Comparison of ENCODE assay signal across 8 cellular contexts in genomic region chr6:133184798-133185380, GRCh38. TPM values are rescaled to one million over a fixed set of nuclear protein-coding genes. Genes with fewer than 3 reads are reported as not detected.
A peak's percentile ranks its signal among the peaks of the same experiment; 100 is the strongest.
DNase-seq lines count a peak whose midpoint lies in the region; ATAC-seq and TF ChIP-seq lines count a peak whose summit lies in the region.

No MANE protein-coding gene starts in this region.

- TF ChIP-seq CTCF in WI38 (IDR thresholded peaks at IDR 0.05; ENCODE audit: low read depth, low read length): peak; percentile 24; the same call in 1 of the 2 replicates
- TF ChIP-seq CTCF in kidney epithelial cell (IDR thresholded peaks at IDR 0.05; ENCODE audit: insufficient read depth, low read length, poor library complexity, severe bottlenecking): peak; percentile 57

- no peaks in the 10 kb centered on the region for H3K36me3 ChIP-seq in kidney epithelial cell (ENCODE audit: control insufficient read depth, insufficient read depth, low read length)

- H3K4me3 ChIP-seq in WI38 (ENCODE audit: low read depth, low read length): no peak overlapping the region
- H3K4me3 ChIP-seq in kidney epithelial cell (ENCODE audit: low read depth, low read length): no peak overlapping the region

- ATAC-seq in HG02885 (IDR thresholded peaks at IDR 0.05; ENCODE audit: poor library complexity, unreplicated experiment): peak; percentile 41

- H3K27me3 ChIP-seq in kidney epithelial cell (ENCODE audit: control insufficient read depth, insufficient read depth, low read length): no peaks in the 10 kb centered on the region

- DNase-seq in AML-193 (lab: John Stamatoyannopoulos, UW): peak; percentile 27 to 29
- DNase-seq in kidney epithelial cell (ENCODE audit: low read depth): no peak
- no peak for DNase-seq in UCSD-AML1 (lab: John Stamatoyannopoulos, UW; ENCODE audit: unreplicated experiment)
- DNase-seq in activated naive CD4-positive, alpha-beta T cell (lab: John Stamatoyannopoulos, UW): no peak
- DNase-seq in NCI-H2029 (lab: John Stamatoyannopoulos, UW): no peak
- DNase-seq in middle frontal gyrus (ENCODE audit: extremely low spot score, low spot score): no peak

RNA-seq across cellular contexts. Expression of gene EYA4, which starts 56.3 kb away (rescaled TPM):
- 0.58 and 1.8 TPM in 2 replicates for total RNA-seq in kidney epithelial cell

Comparison
In these comparisons a context has a peak if more than half of its experiments do, and no peak if none do; other contexts are left out.
1. DNase-seq: peak in AML-193 (2 of 2); none in kidney epithelial cell (single experiment), UCSD-AML1 (single experiment), activated naive CD4-positive, alpha-beta T cell (0 of 4), NCI-H2029 (single experiment) and middle frontal gyrus (single experiment).